13 cellular contexts compared by ENCODE assay signal in genomic region chr1:207811319-207811718, GRCh38. TPM values are rescaled to one million over a fixed set of nuclear protein-coding genes. Genes with fewer than 3 reads are reported as not detected.
DNase-seq lines count a peak whose midpoint lies in the region; ATAC-seq and TF ChIP-seq lines count a peak whose summit lies in the region.
"Had no signal": no experiment of that assay in that cellular context is flagged by ENCODE, and none has a peak within 500 bp of the region (broad histone marks: within the 10 kb centered on the region; RNA-seq: fewer than 3 reads in every experiment).

No MANE protein-coding gene starts in this region.

- peaks cover 74% of the 10 kb centered on the region for H3K4me1 ChIP-seq in CD4-positive, alpha-beta memory T cell (ENCODE audit: insufficient read depth, low read length)
- peaks cover 99 to 100% (median 100%) of the 10 kb centered on the region in 4 donors for H3K4me1 ChIP-seq in esophagus muscularis mucosa

- H3K36me3 ChIP-seq in CD4-positive, alpha-beta memory T cell (ENCODE audit: insufficient read depth, low read length), result peaks cover 91% of the 10 kb centered on the region
- peaks cover 75 to 100% (median 95%) of the 10 kb centered on the region in 4 donors for H3K36me3 ChIP-seq in esophagus muscularis mucosa
- H3K36me3 ChIP-seq: colonic mucosa had no signal

- WGBS in esophagus muscularis mucosa, result 80% methylated on average over 7 of the region's 8 CpGs

- no peak for TF ChIP-seq POLR2A in esophagus muscularis mucosa (IDR thresholded peaks at IDR 0.05; ENCODE audit: low read depth)

- no peak for DNase-seq in CD4-positive, alpha-beta memory T cell
- DNase-seq in activated CD4-positive, alpha-beta memory T cell treated with anti-CD3 and anti-CD28 coated beads for 36 hours, result no peak
- no peak for DNase-seq in esophagus muscularis mucosa (ENCODE audit: extremely low spot score)
- no peak for DNase-seq in stimulated activated naive B cell treated with anti-CD40 and anti-IgM and Interleukin-4, amounts not matched to agents 10 μg/mL and 1 μg/mL and 100 μg/mL, for 72 hours
- DNase-seq in T-helper 1 cell, result no peak
- DNase-seq in NK-92 treated with Interleukin-12 subunit alpha and Interleukin-12 subunit beta, amount 100 ng/mL, for 24 hours (lab: John Stamatoyannopoulos, UW), result no peak
- DNase-seq: colonic mucosa, Karpas-422, NCI-H510A had no signal

- H3K4me3 ChIP-seq in CD4-positive, alpha-beta memory T cell (ENCODE audit: low read length in 2 of 2), result no peak overlapping the region
- H3K4me3 ChIP-seq in esophagus muscularis mucosa, result no peak overlapping the region
- H3K4me3 ChIP-seq: colonic mucosa, SK-N-MC, skin epidermis had no signal

- peak overlapping the region in 5 of 7 donors; percentile 57 to 85 (median 72) for H3K27ac Mint-ChIP-seq in CD4-positive, alpha-beta memory T cell
- H3K27ac Mint-ChIP-seq in activated CD4-positive, alpha-beta memory T cell treated with anti-CD3 and anti-CD28 coated beads for 36 hours, result peak overlapping the region; percentile 74
- peak overlapping the region; percentile 84 for H3K27ac Mint-ChIP-seq in stimulated activated naive B cell treated with anti-CD40 and anti-IgM and Interleukin-4, amounts not matched to agents 10 μg/mL and 1 μg/mL and 100 μg/mL, for 72 hours

- no peaks in the 10 kb centered on the region for H3K27me3 Mint-ChIP-seq in CD4-positive, alpha-beta memory T cell
- no peaks in the 10 kb centered on the region for H3K27me3 Mint-ChIP-seq in activated CD4-positive, alpha-beta memory T cell treated with anti-CD3 and anti-CD28 coated beads for 36 hours
- no peaks in the 10 kb centered on the region for H3K27me3 Mint-ChIP-seq in stimulated activated naive B cell treated with anti-CD40 and anti-IgM and Interleukin-4, amounts not matched to agents 10 μg/mL and 1 μg/mL and 100 μg/mL, for 72 hours

- POLR2A ChIA-PET in CD4-positive, alpha-beta memory T cell (lab: Charles Lee; ENCODE audit: partially characterized antibody), result interaction anchor here (0.9 to 2.4 kb wide), 5 partner anchors 8 to 152 kb away, joined by 4 to 8 read pairs (median 5); no protein-coding TSS in a partner anchor
- POLR2A ChIA-PET in activated CD4-positive, alpha-beta memory T cell treated with anti-CD3 and anti-CD28 coated beads for 36 hours (lab: Charles Lee), result interaction anchor here (2.0 kb wide), 1 partner anchor 13 kb away, joined by 5 read pairs; no protein-coding TSS in a partner anchor

- H3K27me3 ChIP-seq in CD4-positive, alpha-beta memory T cell (ENCODE audit: insufficient read depth, low read length), result no peaks in the 10 kb centered on the region
- H3K27me3 ChIP-seq in esophagus muscularis mucosa, result no peaks in the 10 kb centered on the region
- H3K27me3 ChIP-seq: colonic mucosa, neutrophil had no signal

- intact Hi-C loops in CD4-positive, alpha-beta memory T cell (cut with micrococcal nuclease), result no loop called here
- intact Hi-C loops in activated CD4-positive, alpha-beta memory T cell treated with anti-CD3 and anti-CD28 coated beads for 36 hours (cut with micrococcal nuclease), result no loop called here
- intact Hi-C loops in esophagus muscularis mucosa (cut with DNase I), result loop anchor here (5.0 to 10.0 kb wide), 2 partner anchors 53 to 151 kb away; no protein-coding TSS in a partner anchor

- no peak overlapping the region for H3K4me3 Mint-ChIP-seq in CD4-positive, alpha-beta memory T cell
- no peak overlapping the region for H3K4me3 Mint-ChIP-seq in activated CD4-positive, alpha-beta memory T cell treated with anti-CD3 and anti-CD28 coated beads for 36 hours
- H3K4me3 Mint-ChIP-seq in stimulated activated naive B cell treated with anti-CD40 and anti-IgM and Interleukin-4, amounts not matched to agents 10 μg/mL and 1 μg/mL and 100 μg/mL, for 72 hours, result no peak overlapping the region

- no peak for ATAC-seq in stimulated activated naive B cell treated with anti-CD40 and anti-IgM and Interleukin-4, amounts not matched to agents 10 μg/mL and 1 μg/mL and 100 μg/mL, for 72 hours (replicated peaks)
- no peak for ATAC-seq in HG02884 (IDR thresholded peaks at IDR 0.05; ENCODE audit: unreplicated experiment)

- no peaks in the 10 kb centered on the region for H3K9me3 ChIP-seq in CD4-positive, alpha-beta memory T cell (ENCODE audit: control insufficient read depth in 1 of 2, low read length in 2 of 2)
- no peaks in the 10 kb centered on the region for H3K9me3 ChIP-seq in esophagus muscularis mucosa
- H3K9me3 ChIP-seq: colonic mucosa, neutrophil had no signal

- CTCF ChIA-PET in CD4-positive, alpha-beta memory T cell (lab: Charles Lee; ENCODE audit: partially characterized antibody), result interaction anchor here (1.0 to 3.0 kb wide), 14 partner anchors 9 to 151 kb away, joined by 3 to 17 read pairs (median 8); no protein-coding TSS in a partner anchor
- CTCF ChIA-PET in activated CD4-positive, alpha-beta memory T cell treated with anti-CD3 and anti-CD28 coated beads for 36 hours (lab: Charles Lee), result interaction anchor here (1.3 to 3.2 kb wide), 8 partner anchors 12 to 152 kb away, joined by 4 to 23 read pairs (median 14); no protein-coding TSS in a partner anchor

- H3K36me3 Mint-ChIP-seq in CD4-positive, alpha-beta memory T cell, result peaks cover 53 to 86% of the 10 kb centered on the region in 2 donors
- peaks cover 72% of the 10 kb centered on the region for H3K36me3 Mint-ChIP-seq in activated CD4-positive, alpha-beta memory T cell treated with anti-CD3 and anti-CD28 coated beads for 36 hours
- peaks cover 76 to 91% of the 10 kb centered on the region in 2 donors for H3K36me3 Mint-ChIP-seq in stimulated activated naive B cell treated with anti-CD40 and anti-IgM and Interleukin-4, amounts not matched to agents 10 μg/mL and 1 μg/mL and 100 μg/mL, for 72 hours

- no peak for TF ChIP-seq EP300 in esophagus muscularis mucosa (IDR thresholded peaks at IDR 0.05)

- TF ChIP-seq CTCF in esophagus muscularis mucosa (IDR thresholded peaks at IDR 0.05), result no peak

- peaks cover 0 to 3% (median 0%) of the 10 kb centered on the region in 8 donors for H3K9me3 Mint-ChIP-seq in CD4-positive, alpha-beta memory T cell
- H3K9me3 Mint-ChIP-seq in activated CD4-positive, alpha-beta memory T cell treated with anti-CD3 and anti-CD28 coated beads for 36 hours, result no peaks in the 10 kb centered on the region
- no peaks in the 10 kb centered on the region for H3K9me3 Mint-ChIP-seq in stimulated activated naive B cell treated with anti-CD40 and anti-IgM and Interleukin-4, amounts not matched to agents 10 μg/mL and 1 μg/mL and 100 μg/mL, for 72 hours

- H3K27ac ChIP-seq in CD4-positive, alpha-beta memory T cell (ENCODE audit: low read depth, low read length), result no peak overlapping the region
- peak overlapping the region; percentile 97 to 99 (median 98) for H3K27ac ChIP-seq in esophagus muscularis mucosa (replicated peaks in 1 of 4)
- H3K27ac ChIP-seq: colonic mucosa, SK-N-MC had no signal

- peaks cover 52 to 89% (median 75%) of the 10 kb centered on the region in 4 donors for H3K4me1 Mint-ChIP-seq in CD4-positive, alpha-beta memory T cell
- H3K4me1 Mint-ChIP-seq in activated CD4-positive, alpha-beta memory T cell treated with anti-CD3 and anti-CD28 coated beads for 36 hours (ENCODE audit: low read depth), result peaks cover 86% of the 10 kb centered on the region
- peaks cover 66 to 94% of the 10 kb centered on the region in 2 donors for H3K4me1 Mint-ChIP-seq in stimulated activated naive B cell treated with anti-CD40 and anti-IgM and Interleukin-4, amounts not matched to agents 10 μg/mL and 1 μg/mL and 100 μg/mL, for 72 hours

RNA-seq across cellular contexts. Expression of gene CD46, which starts 59.5 kb away (rescaled TPM):
- total RNA-seq in CD4-positive, alpha-beta memory T cell, result 100 to 1,000 TPM; 217 to 234 TPM
- 100 to 1,000 TPM; 171 to 176 TPM for polyA plus RNA-seq in CD4-positive, alpha-beta memory T cell
- total RNA-seq in activated CD4-positive, alpha-beta memory T cell treated with anti-CD3 and anti-CD28 coated beads for 36 hours, result 10 to 100 TPM; 94.6 to 96.9 TPM
- total RNA-seq in esophagus muscularis mucosa, result 10 to 100 TPM; 65.6 to 86.4 (median 69.2) TPM
